ENCODE assay signal across 9 cellular contexts in the genomic region with DNA sequence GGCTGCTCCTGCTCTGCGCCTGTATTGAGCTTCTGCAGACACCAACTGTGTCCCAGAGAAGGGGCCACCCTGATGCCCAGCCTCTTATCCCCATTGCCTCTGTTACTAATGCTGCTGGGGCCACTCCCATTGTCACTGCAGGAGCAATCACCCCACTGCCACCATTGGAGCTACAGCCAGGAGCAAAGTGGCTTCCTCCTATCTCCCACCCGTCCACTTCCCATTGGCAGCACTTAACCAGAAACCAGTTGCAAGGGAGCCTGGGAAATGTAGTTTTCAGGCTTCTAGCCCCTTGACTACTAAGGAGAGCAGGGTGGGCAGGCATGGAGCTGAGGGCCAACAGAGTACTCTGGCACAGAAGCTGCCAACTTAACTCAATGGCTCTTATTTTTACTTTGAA. TPM values are rescaled to one million over a fixed set of nuclear protein-coding genes. Genes with fewer than 3 reads are reported as not detected.
DNase-seq lines count a peak whose midpoint lies in the region; ATAC-seq and TF ChIP-seq lines count a peak whose summit lies in the region.
"Had no signal": no experiment of that assay in that cellular context is flagged by ENCODE, and none has a peak within 500 bp of the region (broad histone marks: within the 10 kb centered on the region; RNA-seq: fewer than 3 reads in every experiment).

No MANE protein-coding gene starts in this region.

- H3K36me3 ChIP-seq in KMS-11 (ENCODE audit: insufficient read depth) (no peaks in the 10 kb centered on the region), neutrophil (no peaks in the 10 kb centered on the region)

- no peaks in the 10 kb centered on the region for H4K20me1 ChIP-seq in KMS-11 (ENCODE audit: insufficient read depth)

- H3K4me2 ChIP-seq in KMS-11, result no peak overlapping the region

- H3K9ac ChIP-seq in KMS-11, result no peak overlapping the region

- H3K27ac Mint-ChIP-seq in activated CD8-positive, alpha-beta memory T cell treated with anti-CD3 and anti-CD28 coated beads, Interleukin-2, amount 10 ng/mL, durations not matched to agents 7 days and 5 days, result no peak overlapping the region

- TF ChIP-seq CTCF in KMS-11 (conservative IDR thresholded peaks at IDR 0.05; ENCODE audit: low read depth, low read length) (no peak), neutrophil (IDR thresholded peaks at IDR 0.05) (no peak)

- no peaks in the 10 kb centered on the region for H3K27me3 Mint-ChIP-seq in activated CD8-positive, alpha-beta memory T cell treated with anti-CD3 and anti-CD28 coated beads, Interleukin-2, amount 10 ng/mL, durations not matched to agents 7 days and 5 days

- peaks cover 57% of the 10 kb centered on the region for H3K4me1 Mint-ChIP-seq in activated CD8-positive, alpha-beta memory T cell treated with anti-CD3 and anti-CD28 coated beads, Interleukin-2, amount 10 ng/mL, durations not matched to agents 7 days and 5 days

- peak; percentile 26 for DNase-seq in NOMO-1 treated with DMSO at 0.1 percent for 48 hours (lab: John Stamatoyannopoulos, UW; ENCODE audit: unreplicated experiment)
- DNase-seq in NOMO-1 treated with dmso at 0.1 percent for 144 hours (lab: John Stamatoyannopoulos, UW; ENCODE audit: unreplicated experiment), result no peak
- peak; percentile 28 for DNase-seq in activated CD8-positive, alpha-beta memory T cell treated with anti-CD3 and anti-CD28 coated beads, Interleukin-2, amount 10 ng/mL, durations not matched to agents 7 days and 5 days
- no peak for DNase-seq in caudate nucleus (lab: John Stamatoyannopoulos, UW)
- DNase-seq in NCI-H128 (lab: John Stamatoyannopoulos, UW; ENCODE audit: unreplicated experiment), result no peak
- DNase-seq: small intestine had no signal

- H3K4me1 ChIP-seq in KMS-11 (ENCODE audit: low read depth, poor library complexity, severe bottlenecking), result peaks cover 52% of the 10 kb centered on the region
- peaks cover 89 to 93% of the 10 kb centered on the region in 2 experiments for H3K4me1 ChIP-seq in neutrophil (ENCODE audit: control insufficient read depth in 1 of 2, insufficient read depth in 1 of 2, low read depth in 1 of 2, low read length in 1 of 2)

- no peaks in the 10 kb centered on the region for H3K79me2 ChIP-seq in KMS-11 (ENCODE audit: insufficient read depth, low read depth)

- 0 out of 2 replicates have a peak overlapping the region, but pooled peaks have one; percentile 5 for H2AFZ ChIP-seq in KMS-11 (ENCODE audit: low read depth)

- no peaks in the 10 kb centered on the region for H3K9me3 ChIP-seq in neutrophil

- H3K27ac ChIP-seq in KMS-11 (no peak overlapping the region), neutrophil (peak overlapping the region; percentile 100), caudate nucleus (ENCODE audit: low read depth, low read length) (no peak overlapping the region)

- H3K27me3 ChIP-seq in KMS-11 (ENCODE audit: insufficient read depth, low read depth), result no peaks in the 10 kb centered on the region
- H3K27me3 ChIP-seq in neutrophil, result no peaks in the 10 kb centered on the region

- CTCF ChIA-PET in activated CD8-positive, alpha-beta memory T cell treated with anti-CD3 and anti-CD28 coated beads, Interleukin-2, amount 10 ng/mL, durations not matched to agents 7 days and 5 days (lab: Charles Lee), result no interaction called here

- no peak for ATAC-seq in activated CD8-positive, alpha-beta memory T cell treated with anti-CD3 and anti-CD28 coated beads, Interleukin-2, amount 10 ng/mL, durations not matched to agents 7 days and 5 days
- no peak for ATAC-seq in HG02763 (IDR thresholded peaks at IDR 0.05; ENCODE audit: unreplicated experiment)

- H3K9me3 Mint-ChIP-seq in activated CD8-positive, alpha-beta memory T cell treated with anti-CD3 and anti-CD28 coated beads, Interleukin-2, amount 10 ng/mL, durations not matched to agents 7 days and 5 days (ENCODE audit: low read depth), result no peaks in the 10 kb centered on the region

- H3K36me3 Mint-ChIP-seq in activated CD8-positive, alpha-beta memory T cell treated with anti-CD3 and anti-CD28 coated beads, Interleukin-2, amount 10 ng/mL, durations not matched to agents 7 days and 5 days, result no peaks in the 10 kb centered on the region

- H3K4me3 Mint-ChIP-seq in activated CD8-positive, alpha-beta memory T cell treated with anti-CD3 and anti-CD28 coated beads, Interleukin-2, amount 10 ng/mL, durations not matched to agents 7 days and 5 days, result no peak overlapping the region

- H3K4me3 ChIP-seq in KMS-11 (IDR thresholded peaks at IDR 0.05; ENCODE audit: insufficient read depth, low read depth, low read length), result no peak overlapping the region
- no peak overlapping the region for H3K4me3 ChIP-seq in neutrophil (ENCODE audit: low read depth in 1 of 2, low read length in 1 of 2)

RNA-seq across cellular contexts. Expression of gene KLF13, which starts 55.9 kb away (rescaled TPM):
- total RNA-seq in activated CD8-positive, alpha-beta memory T cell treated with anti-CD3 and anti-CD28 coated beads, Interleukin-2, amount 10 ng/mL, durations not matched to agents 7 days and 5 days, result 100 to 1,000 TPM; 163 to 206 TPM

Comparison
In these comparisons a context has a peak if more than half of its experiments do, and no peak if none do; other contexts are left out.
1. DNase-seq: peak in NOMO-1 treated with DMSO at 0.1 percent for 48 hours (single experiment) and activated CD8-positive, alpha-beta memory T cell treated with anti-CD3 and anti-CD28 coated beads, Interleukin-2, amount 10 ng/mL, durations not matched to agents 7 days and 5 days (single experiment); none in NOMO-1 treated with dmso at 0.1 percent for 144 hours (single experiment), caudate nucleus (0 of 61) and NCI-H128 (single experiment).